11 cellular contexts compared by ENCODE assay signal in the genomic region with DNA sequence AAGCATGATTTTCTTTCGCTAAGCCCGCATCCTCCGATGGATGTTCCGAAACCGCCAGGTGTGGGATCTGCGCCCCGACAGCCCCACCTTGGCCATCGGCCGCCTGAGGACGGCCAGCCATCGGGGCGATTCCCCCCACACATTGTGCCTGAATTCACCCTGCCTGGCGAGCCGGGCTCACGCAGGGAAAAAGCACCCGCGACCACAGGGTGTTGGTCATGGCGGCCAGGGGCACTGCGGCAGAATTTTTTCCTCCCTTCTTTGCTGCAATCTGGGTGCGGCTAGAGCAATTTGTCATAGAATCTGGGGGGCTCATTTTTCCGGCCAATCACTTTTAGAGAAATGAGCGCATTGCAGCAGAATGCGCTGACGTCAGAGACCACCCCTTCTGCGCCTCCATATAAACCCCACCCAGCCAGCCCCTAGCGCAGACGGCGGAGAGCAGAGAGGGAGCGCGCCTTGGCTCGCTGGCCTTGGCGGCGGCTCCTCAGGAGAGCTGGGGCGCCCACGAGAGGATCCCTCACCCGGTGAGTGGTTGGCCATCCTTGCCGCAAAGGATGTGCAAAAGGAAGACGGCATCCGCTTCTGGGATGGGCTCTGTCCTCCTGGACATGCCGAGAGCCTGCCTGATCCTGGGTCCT. TPM values are rescaled to one million over a fixed set of nuclear protein-coding genes. Genes with fewer than 3 reads are reported as not detected.
A peak's percentile ranks its signal among the peaks of the same experiment; 100 is the strongest.
DNase-seq lines count a peak whose midpoint lies in the region; ATAC-seq and TF ChIP-seq lines count a peak whose summit lies in the region.
"Had no signal": no experiment of that assay in that cellular context is flagged by ENCODE, and none has a peak within 500 bp of the region (broad histone marks: within the 10 kb centered on the region; RNA-seq: fewer than 3 reads in every experiment).

A gene (plus strand): TSS at position 428 of the 641 bp plus-strand sequence.

- ATAC-seq in omental fat pad (ENCODE audit: low FRiP score): peak; percentile 76
- no peak for ATAC-seq in esophagus mucosa

- H3K27ac Mint-ChIP-seq in activated naive CD4-positive, alpha-beta T cell treated with anti-CD3 and anti-CD28 coated beads, Interleukin-2, amount 10 ng/mL, durations not matched to agents 7 days and 5 days: no peak within 1 kb of the TSS

- DNase-seq in ACHN (peak; percentile 57), SJCRH30 (peak; percentile 86 to 92), fibroblast of lung (ENCODE audit: low read depth in 2 of 2) (peak; percentile 77 to 89), omental fat pad (ENCODE audit: low spot score) (peak; percentile 33), NK-92 (lab: John Stamatoyannopoulos, UW; ENCODE audit: unreplicated experiment) (no peak), SHP77 treated with DMSO at 0.1 percent for 48 hours (lab: John Stamatoyannopoulos, UW) (no peak)
- no peak for DNase-seq in activated naive CD4-positive, alpha-beta T cell treated with anti-CD3 and anti-CD28 coated beads, Interleukin-2, amount 10 ng/mL, durations not matched to agents 7 days and 5 days
- DNase-seq: Caco-2, NCI-H187 treated with DMSO at 0.1 percent for 48 hours had no signal

- H3K36me3 ChIP-seq in SJCRH30 (peaks cover 33% of the 10 kb centered on the region), fibroblast of lung (ENCODE audit: control insufficient read depth, insufficient read depth, low read length) (peaks cover 3% of the 10 kb centered on the region)

- no peak for TF ChIP-seq CTCF in fibroblast of lung (conservative IDR thresholded peaks at IDR 0.05 in 1 of 2, IDR thresholded peaks at IDR 0.05 in 1 of 2; ENCODE audit: low read depth in 1 of 2, low read length in 2 of 2)
- no peak for TF ChIP-seq CTCF in omental fat pad (IDR thresholded peaks at IDR 0.05)

- CTCF ChIA-PET in activated naive CD4-positive, alpha-beta T cell treated with anti-CD3 and anti-CD28 coated beads, Interleukin-2, amount 10 ng/mL, durations not matched to agents 7 days and 5 days (lab: Charles Lee): no interaction called here

- H3K9ac ChIP-seq in fibroblast of lung (ENCODE audit: insufficient read depth, low read length): peak within 1 kb of the TSS; percentile 76

- peak within 1 kb of the TSS; percentile 26 for H2AFZ ChIP-seq in fibroblast of lung (ENCODE audit: low read length)

- H3K27me3 Mint-ChIP-seq in activated naive CD4-positive, alpha-beta T cell treated with anti-CD3 and anti-CD28 coated beads, Interleukin-2, amount 10 ng/mL, durations not matched to agents 7 days and 5 days: peaks cover 68% of the 10 kb centered on the region

- H3K27ac ChIP-seq in SJCRH30 (peak within 1 kb of the TSS; percentile 95), fibroblast of lung (ENCODE audit: insufficient read depth, low read length) (peak within 1 kb of the TSS; percentile 87)

- H3K4me3 Mint-ChIP-seq in activated naive CD4-positive, alpha-beta T cell treated with anti-CD3 and anti-CD28 coated beads, Interleukin-2, amount 10 ng/mL, durations not matched to agents 7 days and 5 days: no peak within 1 kb of the TSS

- H3K4me1 Mint-ChIP-seq in activated naive CD4-positive, alpha-beta T cell treated with anti-CD3 and anti-CD28 coated beads, Interleukin-2, amount 10 ng/mL, durations not matched to agents 7 days and 5 days: peaks cover 3% of the 10 kb centered on the region

- peak within 1 kb of the TSS; percentile 81 for H3K4me3 ChIP-seq in SJCRH30
- peak within 1 kb of the TSS; percentile 41 to 90 (median 80) for H3K4me3 ChIP-seq in fibroblast of lung (replicated peaks in 1 of 4; ENCODE audit: control extremely low read depth in 1 of 4, insufficient read depth in 1 of 4, low read depth in 3 of 4, low read length in 4 of 4)
- H3K4me3 ChIP-seq: lung had no signal

- H3K4me2 ChIP-seq in fibroblast of lung (ENCODE audit: extremely low read depth, insufficient read depth, low read length): peak within 1 kb of the TSS; percentile 51

- H4K20me1 ChIP-seq in fibroblast of lung (ENCODE audit: control insufficient read depth, extremely low read depth, insufficient read depth, low read length): peaks cover 3% of the 10 kb centered on the region

- H3K4me1 ChIP-seq in SJCRH30 (peaks cover 24% of the 10 kb centered on the region), fibroblast of lung (ENCODE audit: control insufficient read depth, extremely low read depth, insufficient read depth, low read length) (no peaks in the 10 kb centered on the region)
- H3K4me1 ChIP-seq: Caco-2 had no signal

- H3K9me3 Mint-ChIP-seq in activated naive CD4-positive, alpha-beta T cell treated with anti-CD3 and anti-CD28 coated beads, Interleukin-2, amount 10 ng/mL, durations not matched to agents 7 days and 5 days: peaks cover 6% of the 10 kb centered on the region

- peaks cover 2% of the 10 kb centered on the region for H3K36me3 Mint-ChIP-seq in activated naive CD4-positive, alpha-beta T cell treated with anti-CD3 and anti-CD28 coated beads, Interleukin-2, amount 10 ng/mL, durations not matched to agents 7 days and 5 days

- H3K9me3 ChIP-seq in SJCRH30 (replicated peaks): no peaks in the 10 kb centered on the region
- H3K9me3 ChIP-seq in fibroblast of lung (ENCODE audit: control insufficient read depth, insufficient read depth, low read depth, low read length): no peaks in the 10 kb centered on the region

- no peaks in the 10 kb centered on the region for H3K27me3 ChIP-seq in SJCRH30
- H3K27me3 ChIP-seq in fibroblast of lung (ENCODE audit: control insufficient read depth, insufficient read depth, low read length): no peaks in the 10 kb centered on the region

- in situ Hi-C loops in ACHN (cut with HindIII; ENCODE audit: low pct_ligation_motif_present, low pct_unique_long_range_greater_than_20kb, low sequenced_read_pairs): no loop called here

- peaks cover 33% of the 10 kb centered on the region for H3K79me2 ChIP-seq in fibroblast of lung (ENCODE audit: control insufficient read depth, insufficient read depth, low read length)

RNA-seq across cellular contexts. Expression of the gene that starts here (rescaled TPM):
- 241 and 419 TPM in 2 replicates for total RNA-seq in SJCRH30 (2014; rRNA removed; shearing (Covaris generic))
- total RNA-seq in fibroblast of lung (95.0 and 182 TPM in 2 replicates), omental fat pad (100 to 1,000 TPM in 3 of 4 donors, 10 to 100 TPM in 1; 34.9 to 169 (median 117) TPM), esophagus mucosa (7.4 TPM)
- 58.0 and 104 TPM in 2 replicates for polyA plus RNA-seq in fibroblast of lung
- polyA plus RNA-seq in fibroblast of lung (2012): 43.2 and 71.5 TPM in 2 replicates
- polyA minus RNA-seq in fibroblast of lung (ENCODE audit: low replicate concordance): 54.2 and 61.7 TPM in 2 replicates
- total RNA-seq: Caco-2 had no signal

Comparison
In these comparisons a context has a peak if more than half of its experiments do, and no peak if none do; other contexts are left out.
1. DNase-seq: peak in ACHN (single experiment), SJCRH30 (2 of 2), fibroblast of lung (2 of 2) and omental fat pad (single experiment); none in NK-92 (single experiment), activated naive CD4-positive, alpha-beta T cell treated with anti-CD3 and anti-CD28 coated beads, Interleukin-2, amount 10 ng/mL, durations not matched to agents 7 days and 5 days (single experiment) and SHP77 treated with DMSO at 0.1 percent for 48 hours (single experiment).